8 cellular contexts compared by ENCODE assay signal in the genomic region with DNA sequence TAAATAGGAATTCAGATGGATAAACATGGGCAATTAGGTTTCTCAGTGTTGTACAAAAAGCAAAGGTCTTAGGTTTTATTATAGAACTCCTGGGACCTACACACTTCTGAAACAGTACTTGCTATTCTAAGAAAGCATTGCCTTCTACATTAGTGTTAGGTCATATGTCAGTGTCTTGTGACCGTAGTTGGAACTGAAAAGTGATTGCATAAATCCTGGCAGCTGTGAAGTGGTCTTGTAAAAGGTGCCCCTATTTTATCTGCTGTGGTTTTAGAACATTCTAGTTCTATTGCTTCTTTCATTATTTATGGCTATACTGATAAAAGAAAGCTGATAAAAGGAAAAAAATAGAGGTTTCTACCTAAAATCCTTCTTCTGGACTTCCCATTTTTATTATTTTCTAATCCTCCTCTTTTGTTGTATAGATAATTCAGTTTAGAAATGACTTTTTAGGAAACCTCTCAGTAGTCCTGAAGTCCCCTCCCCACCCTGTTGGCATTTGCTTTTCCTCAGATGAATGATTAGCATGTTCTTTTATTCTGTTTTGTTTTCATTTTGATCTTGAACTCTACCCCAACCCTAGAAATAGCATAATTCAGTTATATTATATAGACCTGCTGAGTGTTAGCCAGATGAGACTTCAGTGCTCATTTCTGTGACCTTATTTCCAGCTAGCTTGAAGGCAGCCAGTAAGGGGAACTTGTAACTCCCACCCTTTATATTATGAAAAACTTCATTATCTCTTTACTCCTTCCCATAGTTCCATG. TPM values are rescaled to one million over a fixed set of nuclear protein-coding genes. Genes with fewer than 3 reads are reported as not detected.
DNase-seq lines count a peak whose midpoint lies in the region; ATAC-seq and TF ChIP-seq lines count a peak whose summit lies in the region.

No MANE protein-coding gene starts in this region.

- TF ChIP-seq CTCF in activated CD8-positive, alpha-beta T cell treated with anti-CD3 and anti-CD28 coated beads for 36 hours (IDR thresholded peaks at IDR 0.05) = no peak

- POLR2A ChIA-PET in activated CD8-positive, alpha-beta T cell treated with anti-CD3 and anti-CD28 coated beads for 36 hours (lab: Charles Lee) = interaction anchor here (0.6 kb wide), 1 partner anchor 110 kb away, joined by 3 read pairs; no protein-coding TSS in a partner anchor

- peak overlapping the region; percentile 91 for H3K27ac Mint-ChIP-seq in activated CD8-positive, alpha-beta T cell treated with anti-CD3 and anti-CD28 coated beads for 36 hours
- H3K27ac Mint-ChIP-seq in immature natural killer cell = peak overlapping the region; percentile 82 to 92 (median 88)

- peaks cover 34% of the 10 kb centered on the region for H3K36me3 Mint-ChIP-seq in activated CD8-positive, alpha-beta T cell treated with anti-CD3 and anti-CD28 coated beads for 36 hours (ENCODE audit: low read depth)
- H3K36me3 Mint-ChIP-seq in immature natural killer cell = peaks cover 2 to 10% (median 9%) of the 10 kb centered on the region in 3 donors

- peak; percentile 73 for ATAC-seq in activated CD8-positive, alpha-beta T cell treated with anti-CD3 and anti-CD28 coated beads for 36 hours
- ATAC-seq in GM18502 (IDR thresholded peaks at IDR 0.05; ENCODE audit: poor library complexity, unreplicated experiment) = no peak

- CTCF ChIA-PET in activated CD8-positive, alpha-beta T cell treated with anti-CD3 and anti-CD28 coated beads for 36 hours (lab: Charles Lee) = interaction anchor here (0.9 to 1.0 kb wide), 2 partner anchors 8 to 22 kb away, joined by 3 read pairs; no protein-coding TSS in a partner anchor

- no peaks in the 10 kb centered on the region for H3K27me3 Mint-ChIP-seq in activated CD8-positive, alpha-beta T cell treated with anti-CD3 and anti-CD28 coated beads for 36 hours
- H3K27me3 Mint-ChIP-seq in immature natural killer cell (ENCODE audit: low read depth in 3 of 3) = peaks cover 0 to 2% (median 0%) of the 10 kb centered on the region in 3 donors

- peaks cover 88% of the 10 kb centered on the region for H3K4me1 Mint-ChIP-seq in activated CD8-positive, alpha-beta T cell treated with anti-CD3 and anti-CD28 coated beads for 36 hours (ENCODE audit: low read depth)
- H3K4me1 Mint-ChIP-seq in immature natural killer cell = peaks cover 88 to 100% of the 10 kb centered on the region in 2 donors

- H3K9me3 Mint-ChIP-seq in activated CD8-positive, alpha-beta T cell treated with anti-CD3 and anti-CD28 coated beads for 36 hours = no peaks in the 10 kb centered on the region
- no peaks in the 10 kb centered on the region for H3K9me3 Mint-ChIP-seq in immature natural killer cell

- intact Hi-C loops in activated CD8-positive, alpha-beta T cell treated with anti-CD3 and anti-CD28 coated beads for 36 hours (cut with micrococcal nuclease) = no loop called here

- peak overlapping the region; percentile 15 for H3K4me3 Mint-ChIP-seq in activated CD8-positive, alpha-beta T cell treated with anti-CD3 and anti-CD28 coated beads for 36 hours
- H3K4me3 Mint-ChIP-seq in immature natural killer cell = peak overlapping the region; percentile 13 to 76 (median 61)

- DNase-seq in NOMO-1 (lab: John Stamatoyannopoulos, UW; ENCODE audit: unreplicated experiment in 2 of 2) (peak; percentile 13 to 44), NOMO-1 treated with dmso at 0.1 percent for 144 hours (lab: John Stamatoyannopoulos, UW; ENCODE audit: unreplicated experiment) (no peak), immature natural killer cell (no peak), superior temporal gyrus (ENCODE audit: extremely low spot score) (peak; percentile 38), KG1 (lab: John Stamatoyannopoulos, UW) (no peak)
- no peak for DNase-seq in activated CD8-positive, alpha-beta T cell treated with anti-CD3 and anti-CD28 coated beads for 36 hours
- DNase-seq in stimulated activated CD4-positive, alpha-beta T cell treated with anti-CD3 and anti-CD28 coated beads, Interleukin-4, amount 100 ng/mL, for 24 hours = no peak

RNA-seq across cellular contexts. Expression of a gene that starts 41.0 kb away (rescaled TPM):
- 10 to 100 TPM; 28.9 to 29.2 TPM for total RNA-seq in activated CD8-positive, alpha-beta T cell treated with anti-CD3 and anti-CD28 coated beads for 36 hours
- 10 to 100 TPM; 34.3 to 68.6 (median 38.4) TPM for polyA plus RNA-seq in immature natural killer cell

Comparison
In these comparisons a context has a peak if more than half of its experiments do, and no peak if none do; other contexts are left out.
1. DNase-seq: peak in NOMO-1 (2 of 2) and superior temporal gyrus (single experiment); none in NOMO-1 treated with dmso at 0.1 percent for 144 hours (single experiment), activated CD8-positive, alpha-beta T cell treated with anti-CD3 and anti-CD28 coated beads for 36 hours (single experiment), immature natural killer cell (0 of 3), stimulated activated CD4-positive, alpha-beta T cell treated with anti-CD3 and anti-CD28 coated beads, Interleukin-4, amount 100 ng/mL, for 24 hours (single experiment) and KG1 (single experiment).